ENCODE assay signal across 8 cellular contexts in genomic region chr22:36385491-36386350, GRCh38. TPM values are rescaled to one million over a fixed set of nuclear protein-coding genes. Genes with fewer than 3 reads are reported as not detected.
A peak's percentile ranks its signal among the peaks of the same experiment; 100 is the strongest.
DNase-seq lines count a peak whose midpoint lies in the region; ATAC-seq and TF ChIP-seq lines count a peak whose summit lies in the region.

No MANE protein-coding gene starts in this region.

- no peak for DNase-seq in HFF-Myc (ENCODE audit: extremely low read depth, low read depth)
- DNase-seq in T-helper 17 cell: peak; percentile 42 to 68 (median 42)
- DNase-seq in mammary epithelial cell: peak; percentile 93
- DNase-seq in right lobe of liver: peak; percentile 83 to 91 (median 86)
- DNase-seq in stimulated activated CD8-positive, alpha-beta memory T cell treated with anti-CD3 and anti-CD28 coated beads, Interleukin-2, amount 100 ng/mL, for 48 hours (ENCODE audit: low read depth in 2 of 2): peak; percentile 45 to 61
- DNase-seq in NOMO-1 treated with dmso at 0.1 percent for 144 hours (lab: John Stamatoyannopoulos, UW; ENCODE audit: unreplicated experiment): no peak

- BruUV-seq in mammary epithelial cell (replicated peaks; lab: Mats Ljungman, UMichigan): no TSS peak

- H3K27me3 ChIP-seq in ACC112 (ENCODE audit: insufficient read depth, low read length) (no peaks in the 10 kb centered on the region), mammary epithelial cell (ENCODE audit: insufficient read depth, low read length) (no peaks in the 10 kb centered on the region), right lobe of liver (no peaks in the 10 kb centered on the region)

- H3K4me3 Mint-ChIP-seq in T-helper 17 cell: peak overlapping the region; percentile 96

- ATAC-seq in T-helper 17 cell (peak; percentile 12), right lobe of liver (peak; percentile 40 to 58 (median 42)), GM19328 (IDR thresholded peaks at IDR 0.05; ENCODE audit: unreplicated experiment) (no peak)

- peaks cover 61% of the 10 kb centered on the region for H3K79me2 ChIP-seq in ACC112 (ENCODE audit: control insufficient read depth, insufficient read depth, low read length, unreplicated experiment)
- peaks cover 70% of the 10 kb centered on the region for H3K79me2 ChIP-seq in mammary epithelial cell (ENCODE audit: insufficient read depth, low read length)

- CTCF ChIA-PET in mammary epithelial cell (lab: Charles Lee; ENCODE audit: low non-redundant PET): no interaction called here

- H3K4me1 ChIP-seq in ACC112 (ENCODE audit: control insufficient read depth, insufficient read depth, low read length, unreplicated experiment): peaks cover 15% of the 10 kb centered on the region
- H3K4me1 ChIP-seq in mammary epithelial cell (ENCODE audit: insufficient read depth, low read length): peaks cover 34% of the 10 kb centered on the region
- peaks cover 0 to 40% (median 17%) of the 10 kb centered on the region in 4 donors for H3K4me1 ChIP-seq in right lobe of liver

- TF ChIP-seq POLR2A in right lobe of liver (IDR thresholded peaks at IDR 0.05): no peak

- TF ChIP-seq CTCF in HFF-Myc (IDR thresholded peaks at IDR 0.05; ENCODE audit: low read depth, low read length, missing control alignments): no peak
- no peak for TF ChIP-seq CTCF in mammary epithelial cell (conservative IDR thresholded peaks at IDR 0.05 in 1 of 2, IDR thresholded peaks at IDR 0.05 in 1 of 2; ENCODE audit: extremely low read depth in 1 of 2, insufficient read depth in 1 of 2, low read depth in 1 of 2, low read length in 2 of 2)
- no peak for TF ChIP-seq CTCF in right lobe of liver (IDR thresholded peaks at IDR 0.05)

- peak overlapping the region; percentile 74 for H3K27ac ChIP-seq in ACC112 (ENCODE audit: low read depth, low read length)
- H3K27ac ChIP-seq in mammary epithelial cell (ENCODE audit: insufficient read depth, low read depth, low read length): peak overlapping the region; percentile 92
- peak overlapping the region; percentile 98 to 99 (median 99) for H3K27ac ChIP-seq in right lobe of liver

- intact Hi-C loops in mammary epithelial cell (cut with micrococcal nuclease) (loop anchor here (1.0 kb wide), 4 partner anchors 15 to 85 kb away; no protein-coding TSS in a partner anchor), right lobe of liver (cut with DNase I) (loop anchor here in 1 of 2 donors (2.0 kb wide), 1 partner anchor 79 kb away; no protein-coding TSS in a partner anchor)

- under 1% methylated on average over 12 of the region's 12 CpGs for WGBS in mammary epithelial cell (ENCODE audit: low coverage, missing lambda C conversion rate)
- 0% methylated on average over 9 of the region's 12 CpGs for WGBS in right lobe of liver (ENCODE audit: insufficient coverage, low coverage, low lambda C conversion rate, missing lambda C conversion rate)

- peak overlapping the region; percentile 94 for H3K4me2 ChIP-seq in mammary epithelial cell (ENCODE audit: insufficient read depth, low read depth, low read length)

- H3K9me3 ChIP-seq in T-helper 17 cell (ENCODE audit: control insufficient read depth, low read length, poor library complexity, severe bottlenecking): no peaks in the 10 kb centered on the region
- no peaks in the 10 kb centered on the region for H3K9me3 ChIP-seq in mammary epithelial cell (replicated peaks; ENCODE audit: insufficient read depth, low read length)
- H3K9me3 ChIP-seq in right lobe of liver: peaks cover 0 to 1% (median 0%) of the 10 kb centered on the region in 4 donors

- H3K9ac ChIP-seq in mammary epithelial cell (ENCODE audit: insufficient read depth, low read length): peak overlapping the region; percentile 93

- no peaks in the 10 kb centered on the region for H3K27me3 Mint-ChIP-seq in T-helper 17 cell

- H3K36me3 Mint-ChIP-seq in T-helper 17 cell (ENCODE audit: low read depth): peaks cover 9% of the 10 kb centered on the region

- H3K27ac Mint-ChIP-seq in T-helper 17 cell: peak overlapping the region; percentile 100

- H4K20me1 ChIP-seq in mammary epithelial cell (ENCODE audit: insufficient read depth, low read length): peaks cover 24% of the 10 kb centered on the region

- H3K36me3 ChIP-seq in ACC112 (ENCODE audit: insufficient read depth, low read length) (peaks cover 3% of the 10 kb centered on the region; the same call in 1 of the 2 replicates), mammary epithelial cell (ENCODE audit: insufficient read depth, low read length) (peaks cover 10% of the 10 kb centered on the region), right lobe of liver (no peaks in the 10 kb centered on the region)

- in situ Hi-C loops in mammary epithelial cell (cut with MboI; ENCODE audit: low sequenced_read_pairs in 2 of 2): loop anchor here in 1 of 2 donors (5.0 kb wide), 1 partner anchor 82 kb away; no protein-coding TSS in a partner anchor

- H3K4me3 ChIP-seq in ACC112 (ENCODE audit: low read depth, low read length) (peak overlapping the region; percentile 94), HFF-Myc (replicated peaks; ENCODE audit: low read depth, low read length) (peak overlapping the region; percentile 89), mammary epithelial cell (replicated peaks in 1 of 3; ENCODE audit: insufficient read depth in 1 of 3, low read depth in 2 of 3, low read length in 3 of 3) (peak overlapping the region; percentile 56 to 90 (median 77)), right lobe of liver (peak overlapping the region; percentile 80 to 94 (median 87))

- H2AFZ ChIP-seq in ACC112 (ENCODE audit: low read length, unreplicated experiment) (no peak overlapping the region), mammary epithelial cell (ENCODE audit: low read depth, low read length) (no peak overlapping the region)

- peaks cover 45% of the 10 kb centered on the region for H3K4me1 Mint-ChIP-seq in T-helper 17 cell

- dilution Hi-C loops in mammary epithelial cell (cut with HindIII; ENCODE audit: low sequenced_read_pairs): no loop called here

RNA-seq across cellular contexts. Expression of gene MYH9, which starts 2.0 kb away (rescaled TPM):
- total RNA-seq in T-helper 17 cell (1,000 to 10,000 TPM; 1,038 to 1,220 TPM), mammary epithelial cell (1,000 to 10,000 TPM; 1,183 to 1,246 TPM), right lobe of liver (100 to 1,000 TPM; 168 to 435 (median 222) TPM)
- polyA plus RNA-seq in mammary epithelial cell: 295 TPM
- polyA minus RNA-seq in mammary epithelial cell: 996 TPM

Comparison
In these comparisons a context has a peak if more than half of its experiments do, and no peak if none do; other contexts are left out.
1. DNase-seq: peak in T-helper 17 cell (3 of 3), mammary epithelial cell (single experiment), right lobe of liver (3 of 3) and stimulated activated CD8-positive, alpha-beta memory T cell treated with anti-CD3 and anti-CD28 coated beads, Interleukin-2, amount 100 ng/mL, for 48 hours (2 of 2); none in HFF-Myc (single experiment) and NOMO-1 treated with dmso at 0.1 percent for 144 hours (single experiment).
2. Peak in every context shown above with its lines, with median percentiles within 50 percentile points of each other: H3K27ac ChIP-seq and H3K4me3 ChIP-seq.